1 cellular context compared by ENCODE assay signal in genomic region chr3:196611761-196612483, GRCh38.
A peak's percentile ranks its signal among the peaks of the same experiment; 100 is the strongest.
TF ChIP-seq lines count a peak whose summit lies in the region.

No MANE protein-coding gene starts in this region.

TF ChIP-seq in K562, 482 proteins besides CTCF, POLR2A, EP300 and RAD21 (continued from another document and continues in another):
- TF ChIP-seq ZBTB5 (IDR thresholded peaks at IDR 0.05) (no peak), ZNF143 (CRISPR knock-in tag; IDR thresholded peaks at IDR 0.05) (no peak), LARP7 (IDR thresholded peaks at IDR 0.05) (no peak), ZNF445 (CRISPR knock-in tag; IDR thresholded peaks at IDR 0.05; ENCODE audit: low read depth) (no peak), MCM2 (IDR thresholded peaks at IDR 0.05; ENCODE audit: low read depth) (no peak), ZNF609 (CRISPR knock-in tag; IDR thresholded peaks at IDR 0.05; ENCODE audit: borderline replicate concordance) (no peak), MAFF (IDR thresholded peaks at IDR 0.05; ENCODE audit: low read length) (no peak), ESRRA (IDR thresholded peaks at IDR 0.05; ENCODE audit: borderline replicate concordance, low read depth) (peak; percentile 87), ZNF592 (IDR thresholded peaks at IDR 0.05) (peak; percentile 56; the same call in 1 of the 2 replicates), PHF8 (IDR thresholded peaks at IDR 0.05; ENCODE audit: borderline replicate concordance, low read length) (peak; percentile 38; the same call in 1 of the 2 replicates), BRD9 (IDR thresholded peaks at IDR 0.05; ENCODE audit: low read depth, partially characterized antibody) (no peak), ZNF311 (CRISPR knock-in tag; IDR thresholded peaks at IDR 0.05) (0 out of 2 replicates have a peak, but pooled peaks have one; percentile 22), ZNF77 (CRISPR knock-in tag; IDR thresholded peaks at IDR 0.05) (no peak), ID3 (CRISPR knock-in tag; IDR thresholded peaks at IDR 0.05) (no peak), ID3 (tag; IDR thresholded peaks at IDR 0.05) (0 out of 2 replicates have a peak, but pooled peaks have one; percentile 32), ATF1 (CRISPR knock-in tag; IDR thresholded peaks at IDR 0.05) (no peak), ATF1 (tag; IDR thresholded peaks at IDR 0.05) (no peak), PBX2 (CRISPR knock-in tag; IDR thresholded peaks at IDR 0.05; ENCODE audit: low read depth) (no peak), PBX2 (tag; conservative IDR thresholded peaks at IDR 0.05; ENCODE audit: low read depth) (no peak), FOXK2 (conservative IDR thresholded peaks at IDR 0.05 in 1 of 2, IDR thresholded peaks at IDR 0.05 in 1 of 2; ENCODE audit: low read depth in 2 of 2) (peak in 1 of 2 experiments; percentile 36; a peak in 1 of 4 replicates), SREBF2 (CRISPR knock-in tag; IDR thresholded peaks at IDR 0.05) (no peak), ZNF263 (CRISPR knock-in tag; IDR thresholded peaks at IDR 0.05; ENCODE audit: borderline replicate concordance) (no peak), NCOA2 (IDR thresholded peaks at IDR 0.05; ENCODE audit: partially characterized antibody in 2 of 2) (no peak), POLR2H (tag; IDR thresholded peaks at IDR 0.05; ENCODE audit: low read depth) (peak; percentile 77; the same call in 1 of the 2 replicates), USF2 (CRISPR knock-in tag; IDR thresholded peaks at IDR 0.05) (no peak), CXXC5 (CRISPR knock-in tag; IDR thresholded peaks at IDR 0.05) (peak; percentile 23; the same call in 1 of the 2 replicates), ZNF197 (CRISPR knock-in tag; IDR thresholded peaks at IDR 0.05; ENCODE audit: low read depth) (no peak), ZNF324 (CRISPR knock-in tag; IDR thresholded peaks at IDR 0.05) (no peak), DIDO1 (tag; IDR thresholded peaks at IDR 0.05; ENCODE audit: low read depth) (no peak), ETV6 (IDR thresholded peaks at IDR 0.05; ENCODE audit: borderline replicate concordance in 1 of 2, low read depth in 2 of 2, low read length in 1 of 2) (no peak), ETV6 (CRISPR knock-in tag; IDR thresholded peaks at IDR 0.05; ENCODE audit: borderline replicate concordance) (no peak), VEZF1 (CRISPR knock-in tag; IDR thresholded peaks at IDR 0.05) (peak; percentile 35; the same call in 1 of the 2 replicates), NR2C2 (CRISPR knock-in tag; IDR thresholded peaks at IDR 0.05) (no peak), NR2C2 (tag; IDR thresholded peaks at IDR 0.05) (peak; percentile 63), CUX1 (CRISPR knock-in tag; IDR thresholded peaks at IDR 0.05) (no peak), NCOA6 (IDR thresholded peaks at IDR 0.05) (no peak), BCL6 (CRISPR knock-in tag; IDR thresholded peaks at IDR 0.05) (no peak), ZNF146 (CRISPR knock-in tag; IDR thresholded peaks at IDR 0.05; ENCODE audit: unreplicated experiment) (no peak), MECOM (CRISPR knock-in tag; IDR thresholded peaks at IDR 0.05) (no peak), IRF2 (CRISPR knock-in tag; IDR thresholded peaks at IDR 0.05) (no peak), SRSF1 (IDR thresholded peaks at IDR 0.05; ENCODE audit: low read depth, low read length) (no peak)
